In genomic region chr6:692858-693736, GRCh38 we compare ENCODE assay signal across 1 cellular context.
TF ChIP-seq lines count a peak whose summit lies in the region.

A gene with protein sequence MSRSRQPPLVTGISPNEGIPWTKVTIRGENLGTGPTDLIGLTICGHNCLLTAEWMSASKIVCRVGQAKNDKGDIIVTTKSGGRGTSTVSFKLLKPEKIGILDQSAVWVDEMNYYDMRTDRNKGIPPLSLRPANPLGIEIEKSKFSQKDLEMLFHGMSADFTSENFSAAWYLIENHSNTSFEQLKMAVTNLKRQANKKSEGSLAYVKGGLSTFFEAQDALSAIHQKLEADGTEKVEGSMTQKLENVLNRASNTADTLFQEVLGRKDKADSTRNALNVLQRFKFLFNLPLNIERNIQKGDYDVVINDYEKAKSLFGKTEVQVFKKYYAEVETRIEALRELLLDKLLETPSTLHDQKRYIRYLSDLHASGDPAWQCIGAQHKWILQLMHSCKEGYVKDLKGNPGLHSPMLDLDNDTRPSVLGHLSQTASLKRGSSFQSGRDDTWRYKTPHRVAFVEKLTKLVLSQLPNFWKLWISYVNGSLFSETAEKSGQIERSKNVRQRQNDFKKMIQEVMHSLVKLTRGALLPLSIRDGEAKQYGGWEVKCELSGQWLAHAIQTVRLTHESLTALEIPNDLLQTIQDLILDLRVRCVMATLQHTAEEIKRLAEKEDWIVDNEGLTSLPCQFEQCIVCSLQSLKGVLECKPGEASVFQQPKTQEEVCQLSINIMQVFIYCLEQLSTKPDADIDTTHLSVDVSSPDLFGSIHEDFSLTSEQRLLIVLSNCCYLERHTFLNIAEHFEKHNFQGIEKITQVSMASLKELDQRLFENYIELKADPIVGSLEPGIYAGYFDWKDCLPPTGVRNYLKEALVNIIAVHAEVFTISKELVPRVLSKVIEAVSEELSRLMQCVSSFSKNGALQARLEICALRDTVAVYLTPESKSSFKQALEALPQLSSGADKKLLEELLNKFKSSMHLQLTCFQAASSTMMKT (minus strand): TSS chr6:693139. CDS start chr6:637818, 55,321 bp downstream.

TF ChIP-seq in K562, 482 proteins besides CTCF, POLR2A, EP300 and RAD21 (continued from another document and continues in another):
- TF ChIP-seq MYC (IDR thresholded peaks at IDR 0.05; ENCODE audit: low read depth, low read length) (peak; percentile 66; the same call in 1 of the 2 replicates), MYC (CRISPR knock-in tag; IDR thresholded peaks at IDR 0.05; ENCODE audit: borderline replicate concordance, low read depth) (no peak), RUNX1 (IDR thresholded peaks at IDR 0.05; ENCODE audit: low read depth) (no peak), E2F1 (CRISPR knock-in tag; IDR thresholded peaks at IDR 0.05) (no peak), TEAD2 (tag; IDR thresholded peaks at IDR 0.05) (no peak; the same call in 1 of the 2 replicates), DPF2 (IDR thresholded peaks at IDR 0.05) (peak; percentile 50; the same call in 1 of the 2 replicates), ZNF354B (CRISPR knock-in tag; IDR thresholded peaks at IDR 0.05) (no peak), ZNF79 (CRISPR knock-in tag; IDR thresholded peaks at IDR 0.05; ENCODE audit: low read depth) (no peak), TARDBP (IDR thresholded peaks at IDR 0.05) (peak; percentile 55; the same call in 1 of the 2 replicates), SP1 (CRISPR knock-in tag; IDR thresholded peaks at IDR 0.05) (peak; percentile 90), CREB1 (IDR thresholded peaks at IDR 0.05) (peak; percentile 76), CREB1 (CRISPR knock-in tag; IDR thresholded peaks at IDR 0.05) (peak; percentile 83), ZNF551 (CRISPR knock-in tag; IDR thresholded peaks at IDR 0.05) (no peak), KDM5B (IDR thresholded peaks at IDR 0.05; ENCODE audit: insufficient replicate concordance, low read depth, low read length) (peak; percentile 83), KDM4B (IDR thresholded peaks at IDR 0.05; ENCODE audit: borderline replicate concordance in 2 of 2, low read depth in 1 of 2) (peak in 1 of 2 experiments; percentile 81; a peak in 1 of 4 replicates), SMARCC2 (IDR thresholded peaks at IDR 0.05; ENCODE audit: low read depth) (no peak), TEAD1 (CRISPR knock-in tag; IDR thresholded peaks at IDR 0.05) (peak; percentile 17 to 91; a peak in 2 of 4 replicates), ZNF431 (CRISPR knock-in tag; IDR thresholded peaks at IDR 0.05) (no peak), NFATC3 (IDR thresholded peaks at IDR 0.05) (no peak), NBN (IDR thresholded peaks at IDR 0.05; ENCODE audit: low read depth) (no peak), GTF2E2 (tag; IDR thresholded peaks at IDR 0.05) (no peak), ZNF253 (CRISPR knock-in tag; conservative IDR thresholded peaks at IDR 0.05) (no peak), MED1 (CRISPR knock-in tag; IDR thresholded peaks at IDR 0.05; ENCODE audit: borderline replicate concordance) (no peak), ZNF583 (CRISPR knock-in tag; IDR thresholded peaks at IDR 0.05) (no peak), BRD4 (IDR thresholded peaks at IDR 0.05) (no peak), TAF7 (tag; IDR thresholded peaks at IDR 0.05) (no peak), FOXA1 (IDR thresholded peaks at IDR 0.05; ENCODE audit: borderline replicate concordance) (no peak), MEF2D (tag; conservative IDR thresholded peaks at IDR 0.05; ENCODE audit: low read depth) (no peak), ZEB2 (IDR thresholded peaks at IDR 0.05) (peak; percentile 75), RBM34 (IDR thresholded peaks at IDR 0.05; ENCODE audit: borderline replicate concordance, insufficient read depth, low read length) (no peak), YBX1 (IDR thresholded peaks at IDR 0.05) (no peak), ZNF395 (CRISPR knock-in tag; IDR thresholded peaks at IDR 0.05) (peak; percentile 93), ZNF507 (tag; conservative IDR thresholded peaks at IDR 0.05) (no peak), ARID3B (CRISPR knock-in tag; IDR thresholded peaks at IDR 0.05; ENCODE audit: borderline replicate concordance) (no peak), HNRNPH1 (optimal IDR thresholded peaks at IDR 0.05; ENCODE audit: low read depth, low read length) (no peak), YY1 (IDR thresholded peaks at IDR 0.05; ENCODE audit: borderline replicate concordance in 1 of 3, control insufficient read depth in 1 of 3, extremely low read depth in 1 of 3, insufficient read depth in 3 of 3, insufficient read length in 1 of 3, insufficient replicate concordance in 2 of 3, low read depth in 1 of 3, low read length in 2 of 3) (peak in 2 of 3 experiments; percentile 86 to 87)
- TF ChIP-seq, protein P1, sequence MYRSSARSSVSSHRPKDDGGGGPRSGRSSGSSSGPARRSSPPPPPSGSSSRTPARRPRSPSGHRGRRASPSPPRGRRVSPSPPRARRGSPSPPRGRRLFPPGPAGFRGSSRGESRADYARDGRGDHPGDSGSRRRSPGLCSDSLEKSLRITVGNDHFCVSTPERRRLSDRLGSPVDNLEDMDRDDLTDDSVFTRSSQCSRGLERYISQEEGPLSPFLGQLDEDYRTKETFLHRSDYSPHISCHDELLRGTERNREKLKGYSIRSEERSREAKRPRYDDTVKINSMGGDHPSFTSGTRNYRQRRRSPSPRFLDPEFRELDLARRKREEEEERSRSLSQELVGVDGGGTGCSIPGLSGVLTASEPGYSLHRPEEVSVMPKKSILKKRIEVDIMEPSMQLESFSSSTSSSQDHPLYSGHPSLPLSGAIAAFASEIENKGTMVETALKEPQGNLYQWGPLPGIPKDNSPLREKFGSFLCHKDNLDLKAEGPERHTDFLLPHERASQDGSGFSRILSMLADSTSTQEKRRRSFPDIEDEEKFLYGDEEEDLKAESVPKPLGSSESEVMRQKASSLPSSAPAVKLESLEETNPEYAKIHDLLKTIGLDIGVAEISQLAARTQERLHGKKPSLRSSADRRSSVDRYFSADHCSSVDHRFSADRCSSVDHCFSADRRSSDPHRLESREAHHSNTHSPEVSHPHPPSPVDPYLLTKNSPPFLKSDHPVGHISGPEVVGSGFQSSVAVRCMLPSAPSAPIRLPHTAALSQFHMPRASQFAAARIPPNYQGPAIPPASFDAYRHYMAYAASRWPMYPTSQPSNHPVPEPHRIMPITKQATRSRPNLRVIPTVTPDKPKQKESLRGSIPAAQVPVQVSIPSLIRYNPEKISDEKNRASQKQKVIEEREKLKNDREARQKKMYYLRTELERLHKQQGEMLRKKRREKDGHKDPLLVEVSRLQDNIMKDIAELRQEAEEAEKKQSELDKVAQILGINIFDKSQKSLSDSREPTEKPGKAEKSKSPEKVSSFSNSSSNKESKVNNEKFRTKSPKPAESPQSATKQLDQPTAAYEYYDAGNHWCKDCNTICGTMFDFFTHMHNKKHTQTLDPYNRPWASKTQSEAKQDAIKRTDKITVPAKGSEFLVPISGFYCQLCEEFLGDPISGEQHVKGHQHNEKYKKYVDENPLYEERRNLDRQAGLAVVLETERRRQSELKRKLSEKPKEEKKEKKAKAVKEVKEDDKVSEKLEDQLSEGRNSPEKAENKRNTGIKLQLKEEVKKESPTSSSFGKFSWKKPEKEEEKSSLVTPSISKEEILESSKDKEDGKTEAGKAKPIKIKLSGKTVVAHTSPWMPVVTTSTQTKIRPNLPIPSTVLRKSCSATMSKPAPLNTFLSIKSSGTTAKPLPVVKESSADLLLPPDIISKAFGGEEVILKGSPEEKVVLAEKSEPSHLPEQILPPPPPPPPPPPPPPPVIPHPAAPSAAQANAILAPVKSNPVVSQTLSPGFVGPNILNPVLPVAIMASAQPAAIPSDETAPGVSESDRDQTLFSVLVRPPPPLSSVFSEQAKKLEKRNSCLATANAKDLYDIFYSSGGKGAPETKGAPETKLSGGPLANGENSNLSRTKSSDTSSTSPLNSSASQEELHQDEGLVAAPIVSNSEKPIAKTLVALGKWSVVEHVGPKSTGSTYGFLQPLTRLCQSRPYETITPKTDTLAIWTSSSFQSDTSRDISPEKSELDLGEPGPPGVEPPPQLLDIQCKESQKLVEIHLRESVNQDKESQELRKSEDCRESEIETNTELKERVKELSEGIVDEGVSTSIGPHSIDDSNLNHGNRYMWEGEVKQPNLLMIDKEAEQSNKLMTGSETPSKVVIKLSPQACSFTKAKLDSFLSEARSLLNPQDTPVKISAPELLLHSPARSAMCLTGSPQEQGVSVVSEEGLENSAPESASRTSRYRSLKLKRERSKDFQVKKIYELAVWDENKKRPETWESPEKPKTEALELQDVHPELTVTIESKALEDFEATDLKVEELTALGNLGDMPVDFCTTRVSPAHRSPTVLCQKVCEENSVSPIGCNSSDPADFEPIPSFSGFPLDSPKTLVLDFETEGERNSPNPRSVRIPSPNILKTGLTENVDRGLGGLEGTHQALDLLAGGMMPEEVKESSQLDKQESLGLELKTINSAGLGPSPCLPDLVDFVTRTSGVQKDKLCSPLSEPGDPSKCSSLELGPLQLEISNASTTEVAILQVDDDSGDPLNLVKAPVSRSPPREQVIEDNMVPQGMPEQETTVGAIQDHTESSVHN (IDR thresholded peaks at IDR 0.05; ENCODE audit: borderline replicate concordance in 1 of 2, low read depth in 1 of 2) = no peak
- TF ChIP-seq, protein P2, sequence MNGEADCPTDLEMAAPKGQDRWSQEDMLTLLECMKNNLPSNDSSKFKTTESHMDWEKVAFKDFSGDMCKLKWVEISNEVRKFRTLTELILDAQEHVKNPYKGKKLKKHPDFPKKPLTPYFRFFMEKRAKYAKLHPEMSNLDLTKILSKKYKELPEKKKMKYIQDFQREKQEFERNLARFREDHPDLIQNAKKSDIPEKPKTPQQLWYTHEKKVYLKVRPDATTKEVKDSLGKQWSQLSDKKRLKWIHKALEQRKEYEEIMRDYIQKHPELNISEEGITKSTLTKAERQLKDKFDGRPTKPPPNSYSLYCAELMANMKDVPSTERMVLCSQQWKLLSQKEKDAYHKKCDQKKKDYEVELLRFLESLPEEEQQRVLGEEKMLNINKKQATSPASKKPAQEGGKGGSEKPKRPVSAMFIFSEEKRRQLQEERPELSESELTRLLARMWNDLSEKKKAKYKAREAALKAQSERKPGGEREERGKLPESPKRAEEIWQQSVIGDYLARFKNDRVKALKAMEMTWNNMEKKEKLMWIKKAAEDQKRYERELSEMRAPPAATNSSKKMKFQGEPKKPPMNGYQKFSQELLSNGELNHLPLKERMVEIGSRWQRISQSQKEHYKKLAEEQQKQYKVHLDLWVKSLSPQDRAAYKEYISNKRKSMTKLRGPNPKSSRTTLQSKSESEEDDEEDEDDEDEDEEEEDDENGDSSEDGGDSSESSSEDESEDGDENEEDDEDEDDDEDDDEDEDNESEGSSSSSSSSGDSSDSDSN (IDR thresholded peaks at IDR 0.05; ENCODE audit: borderline replicate concordance in 1 of 2, low read depth in 2 of 2, low read length in 2 of 2) = peak; percentile 22 to 56; a peak in 1 of 4 replicates
- TF ChIP-seq, protein P3, sequence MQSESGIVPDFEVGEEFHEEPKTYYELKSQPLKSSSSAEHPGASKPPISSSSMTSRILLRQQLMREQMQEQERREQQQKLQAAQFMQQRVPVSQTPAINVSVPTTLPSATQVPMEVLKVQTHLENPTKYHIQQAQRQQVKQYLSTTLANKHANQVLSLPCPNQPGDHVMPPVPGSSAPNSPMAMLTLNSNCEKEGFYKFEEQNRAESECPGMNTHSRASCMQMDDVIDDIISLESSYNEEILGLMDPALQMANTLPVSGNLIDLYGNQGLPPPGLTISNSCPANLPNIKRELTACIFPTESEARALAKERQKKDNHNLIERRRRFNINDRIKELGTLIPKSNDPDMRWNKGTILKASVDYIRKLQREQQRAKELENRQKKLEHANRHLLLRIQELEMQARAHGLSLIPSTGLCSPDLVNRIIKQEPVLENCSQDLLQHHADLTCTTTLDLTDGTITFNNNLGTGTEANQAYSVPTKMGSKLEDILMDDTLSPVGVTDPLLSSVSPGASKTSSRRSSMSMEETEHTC (IDR thresholded peaks at IDR 0.05) = no peak
- TF ChIP-seq, protein P4, sequence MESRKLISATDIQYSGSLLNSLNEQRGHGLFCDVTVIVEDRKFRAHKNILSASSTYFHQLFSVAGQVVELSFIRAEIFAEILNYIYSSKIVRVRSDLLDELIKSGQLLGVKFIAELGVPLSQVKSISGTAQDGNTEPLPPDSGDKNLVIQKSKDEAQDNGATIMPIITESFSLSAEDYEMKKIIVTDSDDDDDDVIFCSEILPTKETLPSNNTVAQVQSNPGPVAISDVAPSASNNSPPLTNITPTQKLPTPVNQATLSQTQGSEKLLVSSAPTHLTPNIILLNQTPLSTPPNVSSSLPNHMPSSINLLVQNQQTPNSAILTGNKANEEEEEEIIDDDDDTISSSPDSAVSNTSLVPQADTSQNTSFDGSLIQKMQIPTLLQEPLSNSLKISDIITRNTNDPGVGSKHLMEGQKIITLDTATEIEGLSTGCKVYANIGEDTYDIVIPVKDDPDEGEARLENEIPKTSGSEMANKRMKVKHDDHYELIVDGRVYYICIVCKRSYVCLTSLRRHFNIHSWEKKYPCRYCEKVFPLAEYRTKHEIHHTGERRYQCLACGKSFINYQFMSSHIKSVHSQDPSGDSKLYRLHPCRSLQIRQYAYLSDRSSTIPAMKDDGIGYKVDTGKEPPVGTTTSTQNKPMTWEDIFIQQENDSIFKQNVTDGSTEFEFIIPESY (CRISPR knock-in tag; IDR thresholded peaks at IDR 0.05) = peak; percentile 51
- TF ChIP-seq, protein P5, sequence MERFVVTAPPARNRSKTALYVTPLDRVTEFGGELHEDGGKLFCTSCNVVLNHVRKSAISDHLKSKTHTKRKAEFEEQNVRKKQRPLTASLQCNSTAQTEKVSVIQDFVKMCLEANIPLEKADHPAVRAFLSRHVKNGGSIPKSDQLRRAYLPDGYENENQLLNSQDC (CRISPR knock-in tag; IDR thresholded peaks at IDR 0.05) = peak; percentile 77; the same call in 1 of the 2 replicates
